24 cellular contexts compared by ENCODE assay signal in the genomic region with DNA sequence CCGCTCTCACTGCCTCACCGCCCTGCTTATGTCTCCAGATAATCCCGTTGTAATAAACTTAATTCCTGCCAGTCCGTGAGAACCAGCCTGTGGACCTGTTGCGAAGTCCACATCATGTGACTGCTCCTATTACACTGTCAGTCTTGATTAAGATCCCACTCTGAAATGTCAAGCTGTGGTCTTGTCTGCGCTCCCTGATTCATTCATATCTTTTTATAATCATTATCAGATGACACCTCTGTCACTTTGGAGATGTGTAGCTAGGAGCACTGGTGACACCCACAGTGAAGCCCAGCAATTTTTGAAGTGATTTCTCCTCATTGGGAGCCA.
"Had no signal": no experiment of that assay in that cellular context is flagged by ENCODE, and none has a peak within 500 bp of the region (broad histone marks: within the 10 kb centered on the region; RNA-seq: fewer than 3 reads in every experiment).

No MANE protein-coding gene starts in this region.

- H3K9me3 ChIP-seq: ovary, prostate gland, upper lobe of right lung had no signal

- H3K9me3 Mint-ChIP-seq: activated naive CD4-positive, alpha-beta T cell treated with anti-CD3 and anti-CD28 coated beads, Interleukin-2, amount 10 ng/mL, durations not matched to agents 7 days and 5 days; activated naive CD8-positive, alpha-beta T cell treated with anti-CD3 and anti-CD28 coated beads, Interleukin-2, amount 10 ng/mL, durations not matched to agents 7 days and 5 days; effector memory CD8-positive, alpha-beta T cell; memory B cell; naive thymus-derived CD8-positive, alpha-beta T cell; stimulated activated naive CD8-positive, alpha-beta T cell treated with anti-CD3 and anti-CD28 coated beads, Interleukin-15, Interleukin-2, amounts not matched to agents 100 ng/mL and 50 ng/mL, for 24 hours; T-helper 2 cell treated with Interferon-gamma antibody and Interleukin-4, amounts not matched to agents 5 μg/mL and 100 μg/mL, for 36 hours had no signal

- H3K27ac ChIP-seq: ovary, prostate gland, upper lobe of right lung had no signal

- H3K36me3 Mint-ChIP-seq: activated naive CD8-positive, alpha-beta T cell treated with anti-CD3 and anti-CD28 coated beads, Interleukin-2, amount 10 ng/mL, durations not matched to agents 7 days and 5 days had no signal

- H3K27ac Mint-ChIP-seq: activated naive CD4-positive, alpha-beta T cell treated with anti-CD3 and anti-CD28 coated beads, Interleukin-2, amount 10 ng/mL, durations not matched to agents 7 days and 5 days; activated naive CD8-positive, alpha-beta T cell treated with anti-CD3 and anti-CD28 coated beads, Interleukin-2, amount 10 ng/mL, durations not matched to agents 7 days and 5 days; effector memory CD8-positive, alpha-beta T cell; memory B cell; naive thymus-derived CD8-positive, alpha-beta T cell; stimulated activated naive CD8-positive, alpha-beta T cell treated with anti-CD3 and anti-CD28 coated beads, Interleukin-15, Interleukin-2, amounts not matched to agents 100 ng/mL and 50 ng/mL, for 24 hours; T-helper 2 cell treated with Interferon-gamma antibody and Interleukin-4, amounts not matched to agents 5 μg/mL and 100 μg/mL, for 36 hours had no signal

- H3K4me3 Mint-ChIP-seq: activated naive CD4-positive, alpha-beta T cell treated with anti-CD3 and anti-CD28 coated beads, Interleukin-2, amount 10 ng/mL, durations not matched to agents 7 days and 5 days; activated naive CD8-positive, alpha-beta T cell treated with anti-CD3 and anti-CD28 coated beads, Interleukin-2, amount 10 ng/mL, durations not matched to agents 7 days and 5 days; effector memory CD8-positive, alpha-beta T cell; memory B cell; naive thymus-derived CD8-positive, alpha-beta T cell; stimulated activated naive CD8-positive, alpha-beta T cell treated with anti-CD3 and anti-CD28 coated beads, Interleukin-15, Interleukin-2, amounts not matched to agents 100 ng/mL and 50 ng/mL, for 24 hours; T-helper 2 cell treated with Interferon-gamma antibody and Interleukin-4, amounts not matched to agents 5 μg/mL and 100 μg/mL, for 36 hours had no signal

- H3K27me3 ChIP-seq: ovary, upper lobe of right lung had no signal

- ATAC-seq: effector memory CD8-positive, alpha-beta T cell; naive thymus-derived CD8-positive, alpha-beta T cell; right cardiac atrium; upper lobe of right lung had no signal

- H3K4me3 ChIP-seq: ovary, prostate gland, upper lobe of right lung had no signal

- H3K4me1 ChIP-seq: upper lobe of right lung had no signal

- H3K4me1 Mint-ChIP-seq: activated naive CD4-positive, alpha-beta T cell treated with anti-CD3 and anti-CD28 coated beads, Interleukin-2, amount 10 ng/mL, durations not matched to agents 7 days and 5 days; activated naive CD8-positive, alpha-beta T cell treated with anti-CD3 and anti-CD28 coated beads, Interleukin-2, amount 10 ng/mL, durations not matched to agents 7 days and 5 days had no signal

- DNase-seq: activated CD4-positive, alpha-beta T cell treated with anti-CD3 and anti-CD28 coated beads for 4 hours; activated CD4-positive, alpha-beta T cell treated with anti-CD3 and anti-CD28 coated beads, Interleukin-2, amount 50 U/mL, for 48 hours; activated CD8-positive, alpha-beta memory T cell treated with anti-CD3 and anti-CD28 coated beads for 24 hours; activated effector memory CD4-positive, alpha-beta T cell treated with anti-CD3 and anti-CD28 coated beads, Interleukin-2, amount 50 U/mL, for 16 hours; activated naive CD4-positive, alpha-beta T cell treated with anti-CD3 and anti-CD28 coated beads, Interleukin-2, amount 10 ng/mL, durations not matched to agents 7 days and 5 days; activated naive CD8-positive, alpha-beta T cell treated with anti-CD3 and anti-CD28 coated beads, Interleukin-2, amount 10 ng/mL, durations not matched to agents 7 days and 5 days; amniotic stem cell; cortex of kidney; effector memory CD8-positive, alpha-beta T cell; erythroblast; head of caudate nucleus; hippocampal formation; midbrain; naive thymus-derived CD8-positive, alpha-beta T cell; ovary; stimulated activated CD4-positive, alpha-beta T cell treated with anti-CD3 and anti-CD28 coated beads, Interleukin-4, amount 100 ng/mL, for 1 hour; substantia nigra; T-helper 1 cell; upper lobe of right lung had no signal

- H3K27me3 Mint-ChIP-seq: activated naive CD4-positive, alpha-beta T cell treated with anti-CD3 and anti-CD28 coated beads, Interleukin-2, amount 10 ng/mL, durations not matched to agents 7 days and 5 days; activated naive CD8-positive, alpha-beta T cell treated with anti-CD3 and anti-CD28 coated beads, Interleukin-2, amount 10 ng/mL, durations not matched to agents 7 days and 5 days; effector memory CD8-positive, alpha-beta T cell; memory B cell; naive thymus-derived CD8-positive, alpha-beta T cell; stimulated activated naive CD8-positive, alpha-beta T cell treated with anti-CD3 and anti-CD28 coated beads, Interleukin-15, Interleukin-2, amounts not matched to agents 100 ng/mL and 50 ng/mL, for 24 hours had no signal

- H3K36me3 ChIP-seq: ovary, prostate gland, upper lobe of right lung had no signal
